In the genomic region with DNA sequence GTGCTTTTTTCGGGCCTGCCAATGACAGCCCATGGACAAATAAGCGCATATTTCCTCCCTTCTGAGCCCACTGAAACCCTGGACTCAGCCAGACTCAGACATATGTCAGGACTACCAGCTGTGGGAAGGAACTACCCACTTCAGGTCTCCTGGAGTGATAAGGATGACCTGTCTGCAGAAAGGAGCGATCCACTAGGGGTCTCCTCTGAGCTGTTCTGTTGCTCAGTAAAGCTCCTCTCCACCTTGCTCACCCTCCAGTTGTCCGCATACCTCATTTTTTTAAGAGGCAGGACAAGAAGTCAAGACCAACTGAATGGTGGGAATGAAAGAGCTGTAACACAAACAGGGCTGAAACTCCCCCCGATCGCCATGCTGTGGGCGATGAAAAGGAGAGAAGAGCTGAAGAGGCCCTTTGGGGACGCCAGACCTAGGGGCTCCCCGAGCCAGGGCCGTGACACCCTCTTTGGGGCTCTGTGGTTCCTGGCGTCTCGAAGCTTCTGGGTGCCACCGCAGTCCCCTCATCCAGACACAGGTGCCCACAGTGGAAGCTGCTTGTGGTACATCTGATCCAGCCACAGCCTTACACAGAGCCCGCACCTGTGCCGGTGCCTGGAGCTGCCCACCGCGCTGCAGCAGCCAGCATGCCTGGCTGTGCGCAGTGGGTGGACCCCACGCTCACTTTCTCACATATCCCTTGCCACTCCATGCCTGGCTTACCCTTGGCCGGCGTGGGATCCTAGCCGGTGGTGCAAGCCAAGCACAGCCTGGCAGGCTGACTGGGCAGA, we compare ENCODE assay signal across 12 cellular contexts.
A peak's percentile ranks its signal among the peaks of the same experiment; 100 is the strongest.
DNase-seq lines count a peak whose midpoint lies in the region; ATAC-seq, FAIRE-seq and TF ChIP-seq lines count a peak whose summit lies in the region.
"Had no signal": no experiment of that assay in that cellular context is flagged by ENCODE, and none has a peak within 500 bp of the region (broad histone marks: within the 10 kb centered on the region; RNA-seq: fewer than 3 reads in every experiment).

No MANE protein-coding gene starts in this region.

- intact Hi-C loops in Right ventricle myocardium inferior (cut with DNase I): no loop called here
- intact Hi-C loops in ascending aorta (cut with DNase I): no loop called here

- no peak overlapping the region for H3K27ac ChIP-seq in right atrium auricular region
- no peak overlapping the region for H3K27ac ChIP-seq in ascending aorta
- H3K27ac ChIP-seq: skin epidermis had no signal

- H3K9ac ChIP-seq in NT2/D1 (ENCODE audit: insufficient read length, low read depth): no peak overlapping the region

- in situ Hi-C loops in GM13976 (cut with MboI; ENCODE audit: low sequenced_read_pairs, unreplicated experiment): no loop called here

- TF ChIP-seq CTCF in right atrium auricular region (IDR thresholded peaks at IDR 0.05) (no peak), epithelial cell of proximal tubule (conservative IDR thresholded peaks at IDR 0.05; ENCODE audit: low read depth, low read length) (peak; percentile 8), GM13976 (IDR thresholded peaks at IDR 0.05; ENCODE audit: borderline replicate concordance, control extremely low read depth, extremely low read depth, insufficient read depth, missing control alignments) (no peak), ascending aorta (IDR thresholded peaks at IDR 0.05) (no peak)

- no peaks in the 10 kb centered on the region for H3K36me3 ChIP-seq in right atrium auricular region
- H3K36me3 ChIP-seq in NT2/D1 (ENCODE audit: insufficient read depth, insufficient read length, low read length): no peaks in the 10 kb centered on the region
- no peaks in the 10 kb centered on the region for H3K36me3 ChIP-seq in ascending aorta

- H3K27me3 ChIP-seq in right atrium auricular region (no peaks in the 10 kb centered on the region), NT2/D1 (ENCODE audit: insufficient read depth, insufficient read length) (no peaks in the 10 kb centered on the region), ascending aorta (no peaks in the 10 kb centered on the region)

- DNase-seq in Right ventricle myocardium inferior (ENCODE audit: missing footprints): peak; percentile 45
- DNase-seq in right atrium auricular region (ENCODE audit: low spot score): no peak
- DNase-seq in NT2/D1 (ENCODE audit: low read depth, low spot score): peak; percentile 9
- no peak for DNase-seq in epithelial cell of proximal tubule (ENCODE audit: low read depth)
- no peak for DNase-seq in urothelium cell line (ENCODE audit: low spot score)
- no peak for DNase-seq in GM13976 (ENCODE audit: low spot score)
- no peak for DNase-seq in ascending aorta (ENCODE audit: low spot score in 2 of 2)
- DNase-seq: activated CD4-positive, alpha-beta T cell treated with anti-CD3 and anti-CD28 coated beads, Interleukin-2, amount 50 U/mL, for 4 hours; HCEC 1CT; stimulated activated naive CD8-positive, alpha-beta T cell treated with anti-CD3 and anti-CD28 coated beads, Interleukin-15, Interleukin-2, amounts not matched to agents 100 U/mL and 50 U/mL, for 24 hours had no signal

- ATAC-seq in Right ventricle myocardium inferior: no peak
- ATAC-seq in HG03108 (IDR thresholded peaks at IDR 0.05; ENCODE audit: unreplicated experiment): no peak
- ATAC-seq: stimulated activated naive CD8-positive, alpha-beta T cell treated with anti-CD3 and anti-CD28 coated beads, Interleukin-15, Interleukin-2, amounts not matched to agents 100 U/mL and 50 U/mL, for 24 hours had no signal

- peak; percentile 9 for FAIRE-seq in urothelium cell line (lab: Jason Lieb, UNC)

- H3K4me1 ChIP-seq in right atrium auricular region (no peaks in the 10 kb centered on the region), NT2/D1 (ENCODE audit: insufficient read depth, insufficient read length) (no peaks in the 10 kb centered on the region), ascending aorta (no peaks in the 10 kb centered on the region)

- H3K9me3 ChIP-seq in right atrium auricular region: no peaks in the 10 kb centered on the region
- no peaks in the 10 kb centered on the region for H3K9me3 ChIP-seq in NT2/D1 (ENCODE audit: insufficient read depth, low read length)
- H3K9me3 ChIP-seq in ascending aorta: no peaks in the 10 kb centered on the region

- H3K4me3 ChIP-seq in right atrium auricular region: no peak overlapping the region
- no peak overlapping the region for H3K4me3 ChIP-seq in NT2/D1 (ENCODE audit: insufficient read length, low read depth)
- no peak overlapping the region for H3K4me3 ChIP-seq in epithelial cell of proximal tubule (ENCODE audit: low read depth, low read length)
- H3K4me3 ChIP-seq in ascending aorta: no peak overlapping the region
- H3K4me3 ChIP-seq: skin epidermis had no signal

Comparison
In these comparisons a context has a peak if more than half of its experiments do, and no peak if none do; other contexts are left out.
1. DNase-seq: peak in Right ventricle myocardium inferior (single experiment) and NT2/D1 (single experiment); none in right atrium auricular region (single experiment), epithelial cell of proximal tubule (single experiment), urothelium cell line (single experiment), GM13976 (single experiment) and ascending aorta (0 of 2).